6 cellular contexts compared by ENCODE assay signal in genomic region chr3:52232279-52233107, GRCh38. TPM values are rescaled to one million over a fixed set of nuclear protein-coding genes. Genes with fewer than 3 reads are reported as not detected.
A peak's percentile ranks its signal among the peaks of the same experiment; 100 is the strongest.
DNase-seq lines count a peak whose midpoint lies in the region; FAIRE-seq and TF ChIP-seq lines count a peak whose summit lies in the region.

No MANE protein-coding gene starts in this region.

- peaks cover 26% of the 10 kb centered on the region for H3K4me1 Mint-ChIP-seq in T-helper 1 cell treated with Interleukin-12 subunit alpha and Interleukin-12 subunit beta and Interleukin-4 antibody, amounts not matched to agents 30 μg/mL and 1 μg/mL, for 36 hours (ENCODE audit: low read depth)
- H3K4me1 Mint-ChIP-seq in activated naive CD4-positive, alpha-beta T cell treated with anti-CD3 and anti-CD28 coated beads, Interleukin-2, amount 10 ng/mL, durations not matched to agents 7 days and 5 days: peaks cover 59% of the 10 kb centered on the region
- H3K4me1 Mint-ChIP-seq in osteocyte (ENCODE audit: unreplicated experiment): peaks cover 16% of the 10 kb centered on the region

- H3K27me3 Mint-ChIP-seq in T-helper 1 cell treated with Interleukin-12 subunit alpha and Interleukin-12 subunit beta and Interleukin-4 antibody, amounts not matched to agents 30 μg/mL and 1 μg/mL, for 36 hours (ENCODE audit: low read depth): no peaks in the 10 kb centered on the region
- no peaks in the 10 kb centered on the region for H3K27me3 Mint-ChIP-seq in activated naive CD4-positive, alpha-beta T cell treated with anti-CD3 and anti-CD28 coated beads, Interleukin-2, amount 10 ng/mL, durations not matched to agents 7 days and 5 days
- H3K27me3 Mint-ChIP-seq in osteocyte (ENCODE audit: unreplicated experiment): no peaks in the 10 kb centered on the region

- no peaks in the 10 kb centered on the region for H3K9me3 Mint-ChIP-seq in T-helper 1 cell treated with Interleukin-12 subunit alpha and Interleukin-12 subunit beta and Interleukin-4 antibody, amounts not matched to agents 30 μg/mL and 1 μg/mL, for 36 hours
- no peaks in the 10 kb centered on the region for H3K9me3 Mint-ChIP-seq in activated naive CD4-positive, alpha-beta T cell treated with anti-CD3 and anti-CD28 coated beads, Interleukin-2, amount 10 ng/mL, durations not matched to agents 7 days and 5 days
- H3K9me3 Mint-ChIP-seq in osteocyte (ENCODE audit: unreplicated experiment): no peaks in the 10 kb centered on the region

- H3K4me3 Mint-ChIP-seq in T-helper 1 cell treated with Interleukin-12 subunit alpha and Interleukin-12 subunit beta and Interleukin-4 antibody, amounts not matched to agents 30 μg/mL and 1 μg/mL, for 36 hours: no peak overlapping the region
- H3K4me3 Mint-ChIP-seq in activated naive CD4-positive, alpha-beta T cell treated with anti-CD3 and anti-CD28 coated beads, Interleukin-2, amount 10 ng/mL, durations not matched to agents 7 days and 5 days: no peak overlapping the region
- no peak overlapping the region for H3K4me3 Mint-ChIP-seq in osteocyte (ENCODE audit: unreplicated experiment)

- H3K36me3 Mint-ChIP-seq in T-helper 1 cell treated with Interleukin-12 subunit alpha and Interleukin-12 subunit beta and Interleukin-4 antibody, amounts not matched to agents 30 μg/mL and 1 μg/mL, for 36 hours (ENCODE audit: low read depth): peaks cover 28% of the 10 kb centered on the region
- H3K36me3 Mint-ChIP-seq in activated naive CD4-positive, alpha-beta T cell treated with anti-CD3 and anti-CD28 coated beads, Interleukin-2, amount 10 ng/mL, durations not matched to agents 7 days and 5 days: peaks cover 54% of the 10 kb centered on the region
- H3K36me3 Mint-ChIP-seq in osteocyte (ENCODE audit: unreplicated experiment): peaks cover 27% of the 10 kb centered on the region

- CTCF ChIA-PET in activated naive CD4-positive, alpha-beta T cell treated with anti-CD3 and anti-CD28 coated beads, Interleukin-2, amount 10 ng/mL, durations not matched to agents 7 days and 5 days (lab: Charles Lee): interaction anchor here (0.9 to 6.2 kb wide), 27 partner anchors 8 to 289 kb away, joined by 3 to 122 read pairs (median 7); partner anchors contain the start of genes GLYCTK and WDR82

- TF ChIP-seq CTCF in osteocyte (IDR thresholded peaks at IDR 0.05): peak; percentile 22

- no peak for TF ChIP-seq POLR2A in GM12891 (IDR thresholded peaks at IDR 0.05; ENCODE audit: low read depth, low read length)

- FAIRE-seq in GM12891 (lab: Jason Lieb, UNC): no peak

- peak overlapping the region; percentile 31 for H3K27ac Mint-ChIP-seq in T-helper 1 cell treated with Interleukin-12 subunit alpha and Interleukin-12 subunit beta and Interleukin-4 antibody, amounts not matched to agents 30 μg/mL and 1 μg/mL, for 36 hours
- H3K27ac Mint-ChIP-seq in activated naive CD4-positive, alpha-beta T cell treated with anti-CD3 and anti-CD28 coated beads, Interleukin-2, amount 10 ng/mL, durations not matched to agents 7 days and 5 days: peak overlapping the region; percentile 24
- no peak overlapping the region for H3K27ac Mint-ChIP-seq in osteocyte (ENCODE audit: unreplicated experiment)

- DNase-seq in T-helper 1 cell: no peak
- peak; percentile 68 for DNase-seq in activated naive CD4-positive, alpha-beta T cell treated with anti-CD3 and anti-CD28 coated beads, Interleukin-2, amount 10 ng/mL, durations not matched to agents 7 days and 5 days
- no peak for DNase-seq in osteocyte (ENCODE audit: extremely low spot score, unreplicated experiment)
- no peak for DNase-seq in glomerular visceral epithelial cell (ENCODE audit: extremely low spot score)
- DNase-seq in GM12891 (ENCODE audit: insufficient read length, low spot score): no peak

TF ChIP-seq in GM12891, 5 proteins besides CTCF, POLR2A, EP300 and RAD21:
- no peak for TF ChIP-seq POLR2AphosphoS5 (IDR thresholded peaks at IDR 0.05; ENCODE audit: low read depth, low read length)
- TF ChIP-seq TAF1 (IDR thresholded peaks at IDR 0.05; ENCODE audit: low read depth, low read length): no peak
- TF ChIP-seq PAX5 (IDR thresholded peaks at IDR 0.05; ENCODE audit: insufficient read depth, low read length, severe bottlenecking): no peak
- no peak for TF ChIP-seq POU2F2 (IDR thresholded peaks at IDR 0.05; ENCODE audit: low read depth, low read length)
- TF ChIP-seq SPI1 (IDR thresholded peaks at IDR 0.05; ENCODE audit: low read depth, low read length): no peak

RNA-seq across cellular contexts. Expression of gene TWF2, which starts 6.5 kb away (rescaled TPM):
- 55.8 and 58.6 TPM in 2 replicates for total RNA-seq in osteocyte
- 45.3 TPM for polyA plus RNA-seq in GM12891 (2012; ENCODE audit: low read depth, missing spikeins)

RNA-seq across cellular contexts. Expression of gene TLR9, which starts 7.0 kb away (rescaled TPM):
- total RNA-seq in osteocyte: not detected in 2 replicates
- polyA plus RNA-seq in GM12891 (2012; ENCODE audit: low read depth, missing spikeins): 1.8 TPM

RNA-seq across cellular contexts. Expression of gene PPM1M, which starts 13.1 kb away (rescaled TPM):
- 16.4 and 16.9 TPM in 2 replicates for total RNA-seq in osteocyte
- polyA plus RNA-seq in GM12891 (2012; ENCODE audit: low read depth, missing spikeins): 19.3 TPM

RNA-seq across cellular contexts. Expression of gene ALAS1, which starts 34.5 kb away (rescaled TPM):
- total RNA-seq in osteocyte: 34.8 and 36.2 TPM in 2 replicates
- polyA plus RNA-seq in GM12891 (2012; ENCODE audit: low read depth, missing spikeins): 61.9 TPM

RNA-seq across cellular contexts. Expression of gene WDR82, which starts 46.0 kb away (rescaled TPM):
- total RNA-seq in osteocyte: 76.7 and 82.1 TPM in 2 replicates
- polyA plus RNA-seq in GM12891 (2012; ENCODE audit: low read depth, missing spikeins): 26.5 TPM
